ENCODE assay signal across 8 cellular contexts in genomic region chr6:149129401-149130077, GRCh38.
A peak's percentile ranks its signal among the peaks of the same experiment; 100 is the strongest.
DNase-seq lines count a peak whose midpoint lies in the region; TF ChIP-seq lines count a peak whose summit lies in the region.

No MANE protein-coding gene starts in this region.

- no peak for TF ChIP-seq CTCF in foreskin fibroblast (IDR thresholded peaks at IDR 0.05; ENCODE audit: low read depth, low read length)

- no peak overlapping the region for H3K4me3 ChIP-seq in foreskin fibroblast (ENCODE audit: low read depth in 1 of 2, low read length in 2 of 2)

- peak; percentile 78 for DNase-seq in AG20443 (ENCODE audit: low spot score)
- DNase-seq in GOT3 (lab: John Stamatoyannopoulos, UW): peak; percentile 5
- DNase-seq in SKM-1 (lab: John Stamatoyannopoulos, UW; ENCODE audit: unreplicated experiment): peak; percentile 35
- DNase-seq in foreskin fibroblast: peak; percentile 83 to 86
- DNase-seq in GM19238 (ENCODE audit: insufficient read length, low spot score): no peak
- DNase-seq in NCI-H1092 treated with DMSO at 0.1 percent for 48 hours (lab: John Stamatoyannopoulos, UW): no peak
- DNase-seq in SW480 (ENCODE audit: low spot score): no peak
- no peak for DNase-seq in activated gamma-delta T cell treated with Interleukin-2 at 50 U/mL for 16 hours

Comparison
In these comparisons a context has a peak if more than half of its experiments do, and no peak if none do; other contexts are left out.
1. DNase-seq: peak in AG20443 (single experiment), GOT3 (single experiment), SKM-1 (single experiment) and foreskin fibroblast (2 of 2); none in GM19238 (single experiment), NCI-H1092 treated with DMSO at 0.1 percent for 48 hours (single experiment), SW480 (single experiment) and activated gamma-delta T cell treated with Interleukin-2 at 50 U/mL for 16 hours (single experiment).